In the genomic region with DNA sequence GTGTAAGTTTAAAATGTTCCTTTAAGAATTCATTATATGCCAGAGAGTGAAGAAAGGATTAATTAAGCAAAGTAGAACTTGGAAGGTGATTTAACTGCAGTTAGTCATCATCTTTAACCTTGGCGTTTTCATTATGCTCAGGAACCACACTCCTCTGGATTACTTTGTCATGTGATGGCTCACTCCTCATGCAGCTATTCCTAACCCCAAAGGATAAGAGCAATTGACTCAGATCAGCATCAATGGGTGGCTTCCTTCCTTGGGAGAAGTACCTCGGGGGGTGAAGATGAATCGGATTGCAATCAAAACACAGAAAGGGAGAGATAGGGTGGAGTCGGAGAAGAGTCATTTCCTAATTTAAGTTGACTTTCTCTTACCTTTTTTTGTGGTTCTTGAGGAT, we compare ENCODE assay signal across 16 cellular contexts.
DNase-seq lines count a peak whose midpoint lies in the region; ATAC-seq, FAIRE-seq and TF ChIP-seq lines count a peak whose summit lies in the region.
"Had no signal": no experiment of that assay in that cellular context is flagged by ENCODE, and none has a peak within 500 bp of the region (broad histone marks: within the 10 kb centered on the region; RNA-seq: fewer than 3 reads in every experiment).

No MANE protein-coding gene starts in this region.

- DNase-seq in HPDE6-E6E7 (ENCODE audit: extremely low spot score) (peak; percentile 54), adipocyte (ENCODE audit: low read depth) (peak; percentile 26), fibroblast of pulmonary artery (ENCODE audit: low read depth) (peak; percentile 16), urothelium cell line (ENCODE audit: low spot score) (peak; percentile 77)
- no peak for DNase-seq in activated CD4-positive, alpha-beta T cell treated with anti-CD3 and anti-CD28 coated beads, Interleukin-2, amount 50 U/mL, for 1 hour
- DNase-seq: activated naive CD4-positive, alpha-beta T cell treated with anti-CD3 and anti-CD28 coated beads for 36 hours; cerebellar nuclear complex; COR-L47; midbrain; NCI-H1694; NCI-H526 had no signal

- H3K4me3 ChIP-seq in adipocyte (ENCODE audit: low read length) (no peak overlapping the region), fibroblast of pulmonary artery (replicated peaks; ENCODE audit: low read depth, low read length) (no peak overlapping the region)
- H3K4me3 ChIP-seq: esophagus muscularis mucosa had no signal

- H3K9ac ChIP-seq in adipocyte (ENCODE audit: low read length) = no peak overlapping the region

- ATAC-seq in GM21423 (IDR thresholded peaks at IDR 0.05; ENCODE audit: unreplicated experiment) (no peak), GM21619 (IDR thresholded peaks at IDR 0.05; ENCODE audit: unreplicated experiment) (no peak)
- ATAC-seq: Right ventricle myocardium inferior had no signal

- peaks cover 10% of the 10 kb centered on the region for H3K9me3 ChIP-seq in adipocyte (ENCODE audit: control insufficient read depth, low read length)

- FAIRE-seq in urothelium cell line (lab: Jason Lieb, UNC) = peak; percentile 93
- FAIRE-seq: TTC549 had no signal

- H3K4me1 ChIP-seq in adipocyte (ENCODE audit: control insufficient read depth, insufficient read depth, low read length) = peaks cover 15% of the 10 kb centered on the region
- H3K4me1 ChIP-seq: esophagus muscularis mucosa had no signal

- no peaks in the 10 kb centered on the region for H3K27me3 ChIP-seq in adipocyte (replicated peaks; ENCODE audit: control insufficient read depth, insufficient read depth, low read length)
- H3K27me3 ChIP-seq: esophagus muscularis mucosa had no signal

- no peak for TF ChIP-seq CTCF in fibroblast of pulmonary artery (IDR thresholded peaks at IDR 0.05; ENCODE audit: low read length, missing control alignments)

- no peaks in the 10 kb centered on the region for H3K36me3 ChIP-seq in adipocyte (ENCODE audit: control insufficient read depth, insufficient read depth, low read length, severe bottlenecking)
- H3K36me3 ChIP-seq: esophagus muscularis mucosa had no signal
